In the genomic region with DNA sequence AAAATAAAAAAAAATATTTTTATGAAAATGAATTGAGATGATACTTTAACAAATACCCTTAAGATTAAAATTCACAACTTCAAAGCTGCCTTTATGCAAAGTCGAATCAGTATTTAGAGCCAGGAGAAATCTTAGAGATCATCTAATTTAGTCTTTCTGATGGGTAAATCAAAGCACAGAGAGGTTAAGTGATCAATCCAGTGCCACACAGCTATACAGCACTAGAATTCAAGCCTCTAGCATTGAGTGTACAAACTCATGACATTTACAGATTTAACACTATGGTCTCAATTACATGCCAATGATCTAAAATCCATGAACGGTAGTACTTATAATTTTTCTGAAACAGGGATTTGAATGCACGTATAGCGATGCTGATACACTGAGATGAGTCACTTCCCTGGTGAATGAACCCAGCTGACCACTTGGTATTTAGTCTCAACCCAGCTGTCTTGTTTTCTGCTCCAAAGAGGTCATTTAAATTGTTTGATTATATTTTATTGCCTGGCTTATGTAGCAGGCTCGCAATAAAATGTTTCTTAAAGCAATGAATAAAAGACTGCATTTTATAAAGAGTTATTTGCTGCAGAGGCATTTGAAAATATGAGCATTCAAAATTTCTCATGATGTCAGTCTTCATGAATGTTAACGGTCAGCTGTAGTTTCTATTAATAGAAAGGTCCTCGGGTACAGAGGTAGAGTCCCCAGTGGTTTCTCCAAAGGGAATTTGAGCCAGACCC, we compare ENCODE assay signal across 11 cellular contexts.
A peak's percentile ranks its signal among the peaks of the same experiment; 100 is the strongest.
DNase-seq lines count a peak whose midpoint lies in the region; ATAC-seq and TF ChIP-seq lines count a peak whose summit lies in the region.
"Had no signal": no experiment of that assay in that cellular context is flagged by ENCODE, and none has a peak within 500 bp of the region (broad histone marks: within the 10 kb centered on the region; RNA-seq: fewer than 3 reads in every experiment).

No MANE protein-coding gene starts in this region.

- H3K36me3 ChIP-seq in heart right ventricle: no peaks in the 10 kb centered on the region
- no peaks in the 10 kb centered on the region for H3K36me3 ChIP-seq in tibial artery

- DNase-seq in HS-27A (ENCODE audit: low read depth) (peak; percentile 41), amniotic stem cell (lab: John Stamatoyannopoulos, UW) (peak; percentile 30), heart right ventricle (no peak), tibial artery (no peak), NCI-H2227 (lab: John Stamatoyannopoulos, UW; ENCODE audit: unreplicated experiment) (no peak), GDM1 (lab: John Stamatoyannopoulos, UW) (no peak)
- DNase-seq: activated naive CD8-positive, alpha-beta T cell treated with anti-CD3 and anti-CD28 coated beads for 36 hours; DMS53; NCI-H146; T-helper 9 cell had no signal

- WGBS in heart right ventricle, 2 donors: 41 to 43% methylated on average over 7 of the region's 7 CpGs

- H3K4me1 ChIP-seq in heart right ventricle: peaks cover 0 to 63% (median 43%) of the 10 kb centered on the region in 9 donors
- H3K4me1 ChIP-seq in tibial artery: peaks cover 0 to 46% (median 24%) of the 10 kb centered on the region in 4 donors

- intact Hi-C loops in heart right ventricle (cut with DNase I): loop anchor here in 1 of 10 donors (5.0 kb wide), 1 partner anchor 150 kb away; no protein-coding TSS in a partner anchor
- intact Hi-C loops in tibial artery (cut with DNase I; ENCODE audit: low total_unique reads): no loop called here

- TF ChIP-seq CTCF in heart right ventricle (IDR thresholded peaks at IDR 0.05): no peak
- no peak for TF ChIP-seq CTCF in tibial artery (IDR thresholded peaks at IDR 0.05)

- H3K27me3 ChIP-seq in heart right ventricle (no peaks in the 10 kb centered on the region), tibial artery (no peaks in the 10 kb centered on the region)

- peak in 7 of 8 donors; percentile 35 to 84 (median 78) for ATAC-seq in heart right ventricle
- ATAC-seq in HG02763 (IDR thresholded peaks at IDR 0.05; ENCODE audit: unreplicated experiment): no peak

- H3K27ac ChIP-seq in heart right ventricle: peak overlapping the region in 9 of 10 donors; percentile 25 to 90 (median 73)
- H3K27ac ChIP-seq in tibial artery: peak overlapping the region; percentile 23 to 27

- no peak overlapping the region for H3K4me3 ChIP-seq in heart right ventricle
- H3K4me3 ChIP-seq in tibial artery: no peak overlapping the region

- H3K9me3 ChIP-seq in heart right ventricle (peaks cover 0 to 15% (median 7%) of the 10 kb centered on the region in 11 donors), tibial artery (no peaks in the 10 kb centered on the region)

Comparison
In these comparisons a context has a peak if more than half of its experiments do, and no peak if none do; other contexts are left out.
1. DNase-seq: peak in HS-27A (single experiment) and amniotic stem cell (single experiment); none in heart right ventricle (0 of 2), tibial artery (0 of 2), NCI-H2227 (single experiment) and GDM1 (single experiment).